ENCODE assay signal across 31 cellular contexts in the genomic region with DNA sequence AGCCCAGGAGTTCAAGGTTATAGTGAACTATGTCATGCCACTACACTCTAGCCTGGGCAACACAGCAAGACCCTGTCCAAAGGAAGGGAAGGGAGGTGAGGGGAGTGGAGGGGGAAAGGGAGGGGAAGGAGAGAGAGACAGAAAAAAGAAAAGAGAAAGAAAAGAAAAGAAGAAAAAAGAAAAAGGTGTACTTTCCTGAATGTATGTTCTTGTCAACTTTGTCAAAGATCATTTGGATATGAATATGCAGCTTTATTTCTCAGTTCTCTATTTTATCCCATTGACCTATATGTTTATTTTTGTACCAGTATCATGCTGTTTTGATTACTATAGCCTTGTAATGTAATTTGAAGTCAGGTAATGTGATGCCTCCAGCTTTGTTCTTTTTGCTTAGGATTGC. TPM values are rescaled to one million over a fixed set of nuclear protein-coding genes. Genes with fewer than 3 reads are reported as not detected.
"Had no signal": no experiment of that assay in that cellular context is flagged by ENCODE, and none has a peak within 500 bp of the region (broad histone marks: within the 10 kb centered on the region; RNA-seq: fewer than 3 reads in every experiment).

No MANE protein-coding gene starts in this region.

- H3K4me1 ChIP-seq: stomach, suprapubic skin, testis, thyroid gland, tibial artery, tibial nerve, transverse colon, upper lobe of left lung, upper lobe of right lung, uterus, vagina had no signal

- H3K9me3 Mint-ChIP-seq: stimulated activated naive B cell treated with anti-CD40 and anti-IgM and Interleukin-4, amounts not matched to agents 10 μg/mL and 1 μg/mL and 100 μg/mL, for 72 hours; stimulated activated naive CD8-positive, alpha-beta T cell treated with anti-CD3 and anti-CD28 coated beads, Interleukin-15, amount 100 ng/mL, for 72 hours; type B pancreatic cell had no signal

- H3K27ac Mint-ChIP-seq: stimulated activated effector memory CD8-positive, alpha-beta T cell treated with anti-CD3 and anti-CD28 coated beads, Interleukin-12 subunit alpha, Interleukin-12 subunit beta, amount 100 ng/mL, for 72 hours; stimulated activated memory B cell treated with anti-CD40 and anti-IgM and Interleukin-4, amounts not matched to agents 10 μg/mL and 1 μg/mL and 100 μg/mL, for 72 hours; stimulated activated naive B cell treated with anti-CD40 and anti-IgM and Interleukin-4, amounts not matched to agents 10 μg/mL and 1 μg/mL and 100 μg/mL, for 72 hours; stimulated activated naive CD8-positive, alpha-beta T cell treated with anti-CD3 and anti-CD28 coated beads, Interleukin-15, amount 100 ng/mL, for 72 hours; stimulated activated naive CD8-positive, alpha-beta T cell treated with anti-CD3 and anti-CD28 coated beads, Interleukin-15, Interleukin-2, amounts not matched to agents 100 ng/mL and 50 ng/mL, for 24 hours; type B pancreatic cell had no signal

- H3K36me3 ChIP-seq: stomach, suprapubic skin, thoracic aorta, thyroid gland, tibial artery, tibial nerve, transverse colon, upper lobe of left lung, upper lobe of right lung, uterus, vagina had no signal

- H3K4me3 ChIP-seq: stomach, suprapubic skin, testis, thoracic aorta, thyroid gland, tibial artery, tibial nerve, transverse colon, upper lobe of left lung, upper lobe of right lung, uterus, vagina had no signal

- H3K4me1 Mint-ChIP-seq: stimulated activated effector memory CD8-positive, alpha-beta T cell treated with anti-CD3 and anti-CD28 coated beads, Interleukin-12 subunit alpha, Interleukin-12 subunit beta, amount 100 ng/mL, for 72 hours; stimulated activated memory B cell treated with anti-CD40 and anti-IgM and Interleukin-4, amounts not matched to agents 10 μg/mL and 1 μg/mL and 100 μg/mL, for 72 hours; stimulated activated naive B cell treated with anti-CD40 and anti-IgM and Interleukin-4, amounts not matched to agents 10 μg/mL and 1 μg/mL and 100 μg/mL, for 72 hours; stimulated activated naive CD8-positive, alpha-beta T cell treated with anti-CD3 and anti-CD28 coated beads, Interleukin-15, amount 100 ng/mL, for 72 hours had no signal

- ATAC-seq: stimulated activated effector memory CD8-positive, alpha-beta T cell treated with anti-CD3 and anti-CD28 coated beads, Interleukin-12 subunit alpha, Interleukin-12 subunit beta, amount 100 ng/mL, for 72 hours; stimulated activated memory B cell treated with anti-CD40 and anti-IgM and Interleukin-4, amounts not matched to agents 10 μg/mL and 1 μg/mL and 100 μg/mL, for 72 hours; stimulated activated naive B cell treated with anti-CD40 and anti-IgM and Interleukin-4, amounts not matched to agents 10 μg/mL and 1 μg/mL and 100 μg/mL, for 72 hours; stimulated activated naive CD8-positive, alpha-beta T cell treated with anti-CD3 and anti-CD28 coated beads, Interleukin-15, amount 100 ng/mL, for 72 hours; stimulated activated naive CD8-positive, alpha-beta T cell treated with anti-CD3 and anti-CD28 coated beads, Interleukin-15, Interleukin-2, amounts not matched to agents 100 U/mL and 50 U/mL, for 24 hours; upper lobe of right lung had no signal

- H3K27me3 ChIP-seq: stomach, suprapubic skin, testis, thyroid gland, tibial artery, tibial nerve, transverse colon, upper lobe of left lung, upper lobe of right lung, uterus, vagina had no signal

- H3K27me3 Mint-ChIP-seq: stimulated activated memory B cell treated with anti-CD40 and anti-IgM and Interleukin-4, amounts not matched to agents 10 μg/mL and 1 μg/mL and 100 μg/mL, for 72 hours; stimulated activated naive B cell treated with anti-CD40 and anti-IgM and Interleukin-4, amounts not matched to agents 10 μg/mL and 1 μg/mL and 100 μg/mL, for 72 hours; stimulated activated naive CD8-positive, alpha-beta T cell treated with anti-CD3 and anti-CD28 coated beads, Interleukin-15, amount 100 ng/mL, for 72 hours; stimulated activated naive CD8-positive, alpha-beta T cell treated with anti-CD3 and anti-CD28 coated beads, Interleukin-15, Interleukin-2, amounts not matched to agents 100 ng/mL and 50 ng/mL, for 24 hours; type B pancreatic cell had no signal

- H3K4me3 Mint-ChIP-seq: stimulated activated effector memory CD8-positive, alpha-beta T cell treated with anti-CD3 and anti-CD28 coated beads, Interleukin-12 subunit alpha, Interleukin-12 subunit beta, amount 100 ng/mL, for 72 hours; stimulated activated memory B cell treated with anti-CD40 and anti-IgM and Interleukin-4, amounts not matched to agents 10 μg/mL and 1 μg/mL and 100 μg/mL, for 72 hours; stimulated activated naive B cell treated with anti-CD40 and anti-IgM and Interleukin-4, amounts not matched to agents 10 μg/mL and 1 μg/mL and 100 μg/mL, for 72 hours; stimulated activated naive CD8-positive, alpha-beta T cell treated with anti-CD3 and anti-CD28 coated beads, Interleukin-15, amount 100 ng/mL, for 72 hours; stimulated activated naive CD8-positive, alpha-beta T cell treated with anti-CD3 and anti-CD28 coated beads, Interleukin-15, Interleukin-2, amounts not matched to agents 100 ng/mL and 50 ng/mL, for 24 hours; type B pancreatic cell had no signal

- H3K27ac ChIP-seq: stomach, suprapubic skin, testis, thoracic aorta, thyroid gland, tibial artery, tibial nerve, transverse colon, upper lobe of left lung, upper lobe of right lung, uterus, vagina had no signal

- H3K36me3 Mint-ChIP-seq: stimulated activated effector memory CD8-positive, alpha-beta T cell treated with anti-CD3 and anti-CD28 coated beads, Interleukin-12 subunit alpha, Interleukin-12 subunit beta, amount 100 ng/mL, for 72 hours; stimulated activated memory B cell treated with anti-CD40 and anti-IgM and Interleukin-4, amounts not matched to agents 10 μg/mL and 1 μg/mL and 100 μg/mL, for 72 hours; stimulated activated naive B cell treated with anti-CD40 and anti-IgM and Interleukin-4, amounts not matched to agents 10 μg/mL and 1 μg/mL and 100 μg/mL, for 72 hours; type B pancreatic cell had no signal

- H3K9me3 ChIP-seq: stomach, suprapubic skin, testis, thoracic aorta, thyroid gland, tibial artery, tibial nerve, transverse colon, upper lobe of left lung, upper lobe of right lung, uterus, vagina had no signal

- DNase-seq: stimulated activated CD4-positive, alpha-beta T cell treated with anti-CD3 and anti-CD28 coated beads, Interleukin-2, amount 100 ng/mL, for 48 hours; stimulated activated CD4-positive, alpha-beta T cell treated with anti-CD3 and anti-CD28 coated beads, Interleukin-4, amount 100 ng/mL, for 1 hour; stimulated activated CD4-positive, alpha-beta T cell treated with anti-CD3 and anti-CD28 coated beads, Interleukin-4, amount 100 ng/mL, for 24 hours; stimulated activated CD4-positive, alpha-beta T cell treated with anti-CD3 and anti-CD28 coated beads, Interleukin-4, amount 100 ng/mL, for 4 hours; stimulated activated CD8-positive, alpha-beta memory T cell treated with anti-CD3 and anti-CD28 coated beads, Interleukin-4, amount 100 ng/mL, for 48 hours; stimulated activated naive B cell treated with anti-CD40 and anti-IgM and Interleukin-4, amounts not matched to agents 10 μg/mL and 1 μg/mL and 100 μg/mL, for 72 hours; stimulated activated naive CD4-positive, alpha-beta T cell; stimulated activated naive CD4-positive, alpha-beta T cell treated with Interleukin-2 at 50 U/mL for 16 hours; stimulated activated naive CD8-positive, alpha-beta T cell treated with anti-CD3 and anti-CD28 coated beads, Interleukin-15, amount 100 ng/mL, for 72 hours; stimulated activated naive CD8-positive, alpha-beta T cell treated with anti-CD3 and anti-CD28 coated beads, Interleukin-15, Interleukin-2, amounts not matched to agents 100 U/mL and 50 U/mL, for 24 hours; stomach; substantia nigra; testis; thyroid gland; tibial artery; transverse colon; trophoblast cell; upper lobe of left lung; upper lobe of right lung; uterus had no signal

- FAIRE-seq: urothelium cell line had no signal

RNA-seq across cellular contexts. Expression of gene FKBP1C, which starts 30.9 kb away (rescaled TPM):
- total RNA-seq: temporal lobe, thoracic aorta, ureter, vagina had no signal
